8 cellular contexts compared by ENCODE assay signal in the genomic region with DNA sequence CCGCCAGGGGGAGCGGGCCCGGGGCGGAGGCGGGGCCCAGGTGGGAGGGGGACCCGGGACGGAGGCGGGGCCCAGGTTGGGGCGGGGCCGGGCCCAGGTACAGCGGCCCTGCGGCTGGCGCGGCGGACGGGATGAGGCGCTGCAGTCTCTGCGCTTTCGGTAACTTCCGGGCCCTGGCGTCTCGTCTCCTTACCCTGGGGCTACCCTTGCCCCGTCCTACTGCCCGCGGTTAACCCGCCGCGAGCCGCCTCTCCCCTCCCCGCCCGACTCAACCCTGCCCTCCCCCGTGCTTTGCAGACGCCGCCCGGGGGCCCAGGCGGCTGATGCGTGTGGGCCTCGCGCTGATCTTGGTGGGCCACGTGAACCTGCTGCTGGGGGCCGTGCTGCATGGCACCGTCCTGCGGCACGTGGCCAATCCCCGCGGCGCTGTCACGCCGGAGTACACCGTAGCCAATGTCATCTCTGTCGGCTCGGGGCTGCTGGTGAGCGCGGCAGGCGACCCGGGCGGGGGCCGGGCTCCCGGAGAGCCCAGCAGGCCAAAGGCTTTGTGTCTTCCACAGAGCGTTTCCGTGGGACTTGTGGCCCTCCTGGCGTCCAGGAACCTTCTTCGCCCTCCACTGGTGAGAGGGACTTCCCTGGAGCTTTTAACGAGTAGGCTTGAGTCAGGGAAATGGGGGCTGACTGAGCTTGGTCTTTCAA. TPM values are rescaled to one million over a fixed set of nuclear protein-coding genes. Genes with fewer than 3 reads are reported as not detected.
DNase-seq lines count a peak whose midpoint lies in the region; ATAC-seq and TF ChIP-seq lines count a peak whose summit lies in the region.

A gene with protein sequence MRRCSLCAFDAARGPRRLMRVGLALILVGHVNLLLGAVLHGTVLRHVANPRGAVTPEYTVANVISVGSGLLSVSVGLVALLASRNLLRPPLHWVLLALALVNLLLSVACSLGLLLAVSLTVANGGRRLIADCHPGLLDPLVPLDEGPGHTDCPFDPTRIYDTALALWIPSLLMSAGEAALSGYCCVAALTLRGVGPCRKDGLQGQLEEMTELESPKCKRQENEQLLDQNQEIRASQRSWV (plus strand): TSS at position 100 of the 699 bp plus-strand sequence. CDS start 32 bp downstream, at position 132.

- H4K20me1 ChIP-seq in GM23338 (replicated peaks; ENCODE audit: insufficient read depth) = no peaks in the 10 kb centered on the region; the same call in none of the 2 replicates

- no peaks in the 10 kb centered on the region; the same call in 1 of the 2 replicates for H3K79me2 ChIP-seq in GM23338 (replicated peaks; ENCODE audit: insufficient read depth)

- TF ChIP-seq CTCF in GM23338 (conservative IDR thresholded peaks at IDR 0.05; ENCODE audit: low read depth in 2 of 2) (peak in 1 of 2 experiments; percentile 63; a peak in 2 of 4 replicates), tibial nerve (IDR thresholded peaks at IDR 0.05) (peak in 1 of 5 experiments; percentile 11)

- H3K36me3 ChIP-seq in GM23338 (ENCODE audit: insufficient read depth) = peaks cover 6% of the 10 kb centered on the region; the same call in 1 of the 2 replicates
- peaks cover 35 to 56% of the 10 kb centered on the region in 2 donors for H3K36me3 ChIP-seq in muscle layer of duodenum (ENCODE audit: control insufficient read depth in 1 of 2, insufficient read depth in 2 of 2, low read length in 2 of 2)
- H3K36me3 ChIP-seq in tibial nerve = peaks cover 3 to 93% (median 31%) of the 10 kb centered on the region in 3 donors

- no peaks in the 10 kb centered on the region for H3K27me3 ChIP-seq in GM23338 (ENCODE audit: insufficient read depth)
- no peaks in the 10 kb centered on the region for H3K27me3 ChIP-seq in muscle layer of duodenum (ENCODE audit: low read depth, low read length)
- no peaks in the 10 kb centered on the region for H3K27me3 ChIP-seq in tibial nerve

- H3K4me2 ChIP-seq in GM23338 = peak within 1 kb of the TSS; percentile 94

- no peak for TF ChIP-seq POLR2A in tibial nerve (IDR thresholded peaks at IDR 0.05)

- H3K9me3 Mint-ChIP-seq in GM23338 = no peaks in the 10 kb centered on the region

- peak within 1 kb of the TSS; percentile 97 for H2AFZ ChIP-seq in GM23338

- no peaks in the 10 kb centered on the region for H3K9me3 ChIP-seq in T-helper 17 cell (ENCODE audit: control insufficient read depth, low read length, poor library complexity, severe bottlenecking)
- no peaks in the 10 kb centered on the region for H3K9me3 ChIP-seq in muscle layer of duodenum (ENCODE audit: control insufficient read depth in 1 of 2, low read length in 2 of 2)
- no peaks in the 10 kb centered on the region for H3K9me3 ChIP-seq in tibial nerve

- DNase-seq in GM23338 (ENCODE audit: low spot score) (peak; percentile 96), T-helper 17 cell (peak; percentile 57 to 70 (median 60)), ecto neural progenitor cell (ENCODE audit: low spot score) (peak; percentile 78), tibial nerve (ENCODE audit: low spot score in 2 of 2) (no peak), epidermal melanocyte (ENCODE audit: insufficient read length, low spot score) (no peak)

- H3K27me3 Mint-ChIP-seq in GM23338 (ENCODE audit: insufficient read depth, low read depth, poor library complexity) (peaks cover 8% of the 10 kb centered on the region), T-helper 17 cell (no peaks in the 10 kb centered on the region)

- H3K27ac ChIP-seq in GM23338 (ENCODE audit: low read depth) = peak within 1 kb of the TSS; percentile 84; the same call in 1 of the 2 replicates
- peak within 1 kb of the TSS; percentile 31 for H3K27ac ChIP-seq in muscle layer of duodenum (ENCODE audit: low read length)
- H3K27ac ChIP-seq in tibial nerve = peak within 1 kb of the TSS in 3 of 4 donors; percentile 28 to 73 (median 53)

- no peak for TF ChIP-seq EP300 in tibial nerve (IDR thresholded peaks at IDR 0.05)

- H3K36me3 Mint-ChIP-seq in GM23338 (ENCODE audit: low read depth) (peaks cover 49% of the 10 kb centered on the region), T-helper 17 cell (ENCODE audit: low read depth) (peaks cover 12% of the 10 kb centered on the region)

- H3K27ac Mint-ChIP-seq in GM23338 = 0 out of 2 replicates have a peak within 1 kb of the TSS, but pooled peaks have one; percentile 27
- peak within 1 kb of the TSS; percentile 61 for H3K27ac Mint-ChIP-seq in T-helper 17 cell

- H3K9me2 ChIP-seq in GM23338 (ENCODE audit: insufficient read depth) = no peaks in the 10 kb centered on the region

- H3K4me1 Mint-ChIP-seq in GM23338 (peaks cover 16% of the 10 kb centered on the region), T-helper 17 cell (peaks cover 12% of the 10 kb centered on the region)

- H3K4me1 ChIP-seq in GM23338 (ENCODE audit: insufficient read depth) (peaks cover 7% of the 10 kb centered on the region), muscle layer of duodenum (ENCODE audit: control insufficient read depth in 1 of 2, insufficient read depth in 2 of 2, low read length in 2 of 2) (peaks cover 0 to 10% of the 10 kb centered on the region in 2 donors), tibial nerve (peaks cover 0 to 14% (median 0%) of the 10 kb centered on the region in 4 donors)

- H3K4me3 ChIP-seq in GM23338 (peak within 1 kb of the TSS; percentile 77), muscle layer of duodenum (ENCODE audit: low read depth in 1 of 2, low read length in 2 of 2) (peak within 1 kb of the TSS in 1 of 2 donors; percentile 46), tibial nerve (peak within 1 kb of the TSS in 1 of 4 donors; percentile 32)

- ATAC-seq in GM23338 (peak; percentile 96), T-helper 17 cell (peak; percentile 94), HG02973 (IDR thresholded peaks at IDR 0.05; ENCODE audit: unreplicated experiment) (no peak), HG03097 (IDR thresholded peaks at IDR 0.05; ENCODE audit: low FRiP score, unreplicated experiment) (no peak)

- H3K4me3 Mint-ChIP-seq in GM23338 = peak within 1 kb of the TSS; percentile 78
- H3K4me3 Mint-ChIP-seq in T-helper 17 cell = peak within 1 kb of the TSS; percentile 72

- H3F3A ChIP-seq in GM23338 (replicated peaks; ENCODE audit: low read depth) = peaks cover 21% of the 10 kb centered on the region

- WGBS in tibial nerve, 2 donors = 42% methylated on average over 22 to 58 of the region's 64 CpGs

TF ChIP-seq in GM23338, 12 proteins besides CTCF, POLR2A, EP300 and RAD21:
- TF ChIP-seq ZNF331 (CRISPR knock-in tag; IDR thresholded peaks at IDR 0.05; ENCODE audit: low read depth) = no peak
- peak; percentile 74 for TF ChIP-seq POLR2AphosphoS5 (IDR thresholded peaks at IDR 0.05; ENCODE audit: low read depth)

RNA-seq across cellular contexts. Expression of the gene that starts here (rescaled TPM):
- total RNA-seq in GM23338 (2014; rRNA removed; shearing (Covaris generic)) = 6.6 and 15.8 TPM in 2 replicates
- 51.2 and 52.4 TPM in 2 replicates for polyA plus RNA-seq in GM23338 (2016; fragmentation: Nextera tagmentation; extraction: Ambion mirVana)
- total RNA-seq in T-helper 17 cell (10 to 100 TPM in 1 of 2 donors, 1 to 10 TPM in 1; 9.1 to 13.6 TPM), tibial nerve (10 to 100 TPM in 1 of 4 donors, 1 to 10 TPM in 1, not detected in 2; 3.6 to 18.1 TPM)

Comparison
In these comparisons a context has a peak if more than half of its experiments do, and no peak if none do; other contexts are left out.
1. ATAC-seq: peak in GM23338 (single experiment) and T-helper 17 cell (single experiment); none in HG02973 (single experiment) and HG03097 (single experiment).
2. DNase-seq: peak in GM23338 (single experiment), T-helper 17 cell (3 of 3) and ecto neural progenitor cell (single experiment); none in tibial nerve (0 of 2) and epidermal melanocyte (single experiment).
3. H3K27ac ChIP-seq: peak in every context shown above with its lines; median percentile 84 in GM23338; 53 in tibial nerve; 31 in muscle layer of duodenum.